Comparison of ENCODE assay signal across 26 cellular contexts in the genomic region with DNA sequence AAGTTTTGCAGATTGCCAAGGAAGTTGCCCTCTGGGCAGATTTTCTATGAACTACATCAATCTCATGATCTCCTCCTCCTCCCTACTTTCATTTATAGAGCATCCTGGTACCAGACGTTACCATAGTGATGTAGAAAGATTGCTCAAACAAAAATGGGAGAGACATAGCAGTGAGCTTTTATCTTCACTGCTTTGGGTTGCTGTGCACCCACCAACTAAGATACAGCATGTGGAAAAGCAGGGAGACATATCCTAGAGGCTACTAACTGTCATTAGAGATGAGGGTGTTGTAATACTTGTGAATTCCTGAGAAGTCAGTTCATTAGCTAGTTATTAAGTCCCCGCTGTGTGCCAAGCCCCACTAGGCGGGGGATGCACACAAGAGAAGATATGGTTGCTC.
"Had no signal": no experiment of that assay in that cellular context is flagged by ENCODE, and none has a peak within 500 bp of the region (broad histone marks: within the 10 kb centered on the region; RNA-seq: fewer than 3 reads in every experiment).

No MANE protein-coding gene starts in this region.

- H3K27me3 Mint-ChIP-seq: natural killer cell treated with Interleukin-12 subunit alpha and Interleukin-12 subunit beta and Interleukin-15 and Interleukin-18, amount 100 ng/mL, for 72 hours had no signal

- H3K27ac ChIP-seq: neutrophil, pancreas, psoas muscle, right lobe of liver, sigmoid colon, stomach, testis, tibial artery, transverse colon, upper lobe of left lung, vagina had no signal

- H3K4me1 Mint-ChIP-seq: naive thymus-derived CD8-positive, alpha-beta T cell; nephron progenitor cell; neural crest cell; stimulated activated effector memory CD8-positive, alpha-beta T cell treated with anti-CD3 and anti-CD28 coated beads, Interleukin-12 subunit alpha, Interleukin-12 subunit beta, amount 100 ng/mL, for 72 hours; stimulated activated naive B cell treated with anti-CD40 and anti-IgM and Interleukin-4, amounts not matched to agents 10 μg/mL and 1 μg/mL and 100 μg/mL, for 72 hours had no signal

- H3K4me3 ChIP-seq: pancreas, psoas muscle, right lobe of liver, sigmoid colon, stomach, testis, tibial artery, transverse colon, upper lobe of left lung, vagina had no signal

- H3K36me3 Mint-ChIP-seq: naive thymus-derived CD8-positive, alpha-beta T cell; natural killer cell treated with Interleukin-12 subunit alpha and Interleukin-12 subunit beta and Interleukin-15 and Interleukin-18, amount 100 ng/mL, for 72 hours; stimulated activated effector memory CD8-positive, alpha-beta T cell treated with anti-CD3 and anti-CD28 coated beads, Interleukin-12 subunit alpha, Interleukin-12 subunit beta, amount 100 ng/mL, for 72 hours; stimulated activated naive B cell treated with anti-CD40 and anti-IgM and Interleukin-4, amounts not matched to agents 10 μg/mL and 1 μg/mL and 100 μg/mL, for 72 hours had no signal

- H3K9me3 Mint-ChIP-seq: naive thymus-derived CD8-positive, alpha-beta T cell; natural killer cell treated with Interleukin-12 subunit alpha and Interleukin-12 subunit beta and Interleukin-15 and Interleukin-18, amount 100 ng/mL, for 72 hours; nephron progenitor cell; neural crest cell; stimulated activated effector memory CD8-positive, alpha-beta T cell treated with anti-CD3 and anti-CD28 coated beads, Interleukin-12 subunit alpha, Interleukin-12 subunit beta, amount 100 ng/mL, for 72 hours; stimulated activated naive CD8-positive, alpha-beta T cell treated with anti-CD3 and anti-CD28 coated beads, Interleukin-15, Interleukin-2, amounts not matched to agents 100 ng/mL and 50 ng/mL, for 24 hours had no signal

- H3K4me1 ChIP-seq: pancreas, psoas muscle, right lobe of liver, sigmoid colon, stomach, testis, tibial artery, transverse colon, upper lobe of left lung, vagina had no signal

- H3K9me3 ChIP-seq: neutrophil, pancreas, psoas muscle, right lobe of liver, sigmoid colon, stomach, testis, tibial artery, transverse colon, upper lobe of left lung, vagina had no signal

- H3K4me3 Mint-ChIP-seq: naive thymus-derived CD8-positive, alpha-beta T cell; natural killer cell treated with Interleukin-12 subunit alpha and Interleukin-12 subunit beta and Interleukin-15 and Interleukin-18, amount 100 ng/mL, for 72 hours; nephron progenitor cell; neural crest cell; stimulated activated effector memory CD8-positive, alpha-beta T cell treated with anti-CD3 and anti-CD28 coated beads, Interleukin-12 subunit alpha, Interleukin-12 subunit beta, amount 100 ng/mL, for 72 hours; stimulated activated naive B cell treated with anti-CD40 and anti-IgM and Interleukin-4, amounts not matched to agents 10 μg/mL and 1 μg/mL and 100 μg/mL, for 72 hours; stimulated activated naive CD8-positive, alpha-beta T cell treated with anti-CD3 and anti-CD28 coated beads, Interleukin-15, Interleukin-2, amounts not matched to agents 100 ng/mL and 50 ng/mL, for 24 hours had no signal

- ATAC-seq: naive thymus-derived CD8-positive, alpha-beta T cell; natural killer cell treated with Interleukin-12 subunit alpha and Interleukin-12 subunit beta and Interleukin-15 and Interleukin-18, amount 100 ng/mL, for 72 hours; pancreas; psoas muscle; right cardiac atrium; right lobe of liver; stimulated activated effector memory CD8-positive, alpha-beta T cell treated with anti-CD3 and anti-CD28 coated beads, Interleukin-12 subunit alpha, Interleukin-12 subunit beta, amount 100 ng/mL, for 72 hours; stimulated activated naive B cell treated with anti-CD40 and anti-IgM and Interleukin-4, amounts not matched to agents 10 μg/mL and 1 μg/mL and 100 μg/mL, for 72 hours had no signal

- H3K36me3 ChIP-seq: neutrophil, pancreas, right lobe of liver, sigmoid colon, stomach, tibial artery, transverse colon, upper lobe of left lung, vagina had no signal

- H3K27me3 ChIP-seq: neutrophil, pancreas, right lobe of liver, sigmoid colon, stomach, testis, tibial artery, transverse colon, upper lobe of left lung, vagina had no signal

- DNase-seq: naive thymus-derived CD8-positive, alpha-beta T cell; nephron progenitor cell; nucleus accumbens; pancreas; psoas muscle; right cardiac atrium; right lobe of liver; sigmoid colon; small intestine; stimulated activated CD4-positive, alpha-beta T cell treated with anti-CD3 and anti-CD28 coated beads, Interleukin-15, amount 100 ng/mL, for 24 hours; stimulated activated CD4-positive, alpha-beta T cell treated with anti-CD3 and anti-CD28 coated beads, Interleukin-2, amount 100 ng/mL, for 24 hours; stimulated activated CD4-positive, alpha-beta T cell treated with anti-CD3 and anti-CD28 coated beads, Interleukin-2, amount 100 ng/mL, for 48 hours; stimulated activated CD4-positive, alpha-beta T cell treated with anti-CD3 and anti-CD28 coated beads, Interleukin-4, amount 100 ng/mL, for 24 hours; stimulated activated naive B cell treated with anti-CD40 and anti-IgM and Interleukin-4, amounts not matched to agents 10 μg/mL and 1 μg/mL and 100 μg/mL, for 72 hours; stimulated activated naive CD4-positive, alpha-beta T cell treated with Interleukin-2 at 50 U/mL for 16 hours; stomach; testis; tibial artery; transverse colon; upper lobe of left lung had no signal

- H3K27ac Mint-ChIP-seq: naive thymus-derived CD8-positive, alpha-beta T cell; natural killer cell treated with Interleukin-12 subunit alpha and Interleukin-12 subunit beta and Interleukin-15 and Interleukin-18, amount 100 ng/mL, for 72 hours; nephron progenitor cell; stimulated activated effector memory CD8-positive, alpha-beta T cell treated with anti-CD3 and anti-CD28 coated beads, Interleukin-12 subunit alpha, Interleukin-12 subunit beta, amount 100 ng/mL, for 72 hours; stimulated activated naive B cell treated with anti-CD40 and anti-IgM and Interleukin-4, amounts not matched to agents 10 μg/mL and 1 μg/mL and 100 μg/mL, for 72 hours; stimulated activated naive CD8-positive, alpha-beta T cell treated with anti-CD3 and anti-CD28 coated beads, Interleukin-15, Interleukin-2, amounts not matched to agents 100 ng/mL and 50 ng/mL, for 24 hours had no signal
